ENCODE assay signal across 18 cellular contexts in the genomic region with DNA sequence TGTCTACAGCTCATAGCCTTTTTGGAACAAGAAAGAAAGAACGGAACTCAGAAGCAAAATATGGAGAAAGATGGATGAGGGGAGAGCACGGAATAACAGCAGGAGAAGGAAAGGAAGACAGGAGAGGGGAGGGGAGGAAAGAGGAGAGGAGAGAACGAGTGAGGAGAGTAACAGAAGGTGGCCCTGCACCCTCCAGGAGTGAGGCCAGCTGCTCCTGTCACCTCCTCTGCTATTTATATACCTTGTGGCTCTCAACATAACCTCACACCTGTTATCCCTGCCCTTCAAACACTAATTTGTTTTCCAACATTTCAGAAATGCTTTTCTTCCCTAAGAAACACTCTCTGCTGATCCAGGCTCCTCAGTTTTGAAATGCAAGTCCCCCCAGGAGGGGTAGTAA. TPM values are rescaled to one million over a fixed set of nuclear protein-coding genes. Genes with fewer than 3 reads are reported as not detected.
"Had no signal": no experiment of that assay in that cellular context is flagged by ENCODE, and none has a peak within 500 bp of the region (broad histone marks: within the 10 kb centered on the region; RNA-seq: fewer than 3 reads in every experiment).

No MANE protein-coding gene starts in this region.

- H3K36me3 ChIP-seq: ovary, sigmoid colon, thyroid gland, uterus had no signal

- DNase-seq: activated CD4-positive, alpha-beta T cell treated with anti-CD3 and anti-CD28 coated beads for 4 hours; activated CD8-positive, alpha-beta memory T cell treated with anti-CD3 and anti-CD28 coated beads, Interleukin-2, amount 50 U/mL, for 4 hours; activated gamma-delta T cell treated with Interleukin-2 at 50 U/mL for 16 hours; amniotic stem cell; central memory CD4-positive, alpha-beta T cell; effector memory CD4-positive, alpha-beta T cell; ovary; T-helper 2 cell; thyroid gland; uterus had no signal

- H3K27me3 ChIP-seq: ovary, thyroid gland, uterus had no signal

- H3K27ac ChIP-seq: foreskin keratinocyte, ovary, sigmoid colon, thyroid gland, uterus had no signal

- H3K9me3 Mint-ChIP-seq: activated CD4-positive, alpha-beta memory T cell treated with anti-CD3 and anti-CD28 coated beads, Interleukin-2, amount 10 ng/mL, durations not matched to agents 7 days and 5 days; mesothelial cell of epicardium; WTC11 had no signal

- H3K4me1 ChIP-seq: foreskin keratinocyte, sigmoid colon, thyroid gland, uterus had no signal

- H3K27ac Mint-ChIP-seq: activated CD4-positive, alpha-beta memory T cell treated with anti-CD3 and anti-CD28 coated beads, Interleukin-2, amount 10 ng/mL, durations not matched to agents 7 days and 5 days; activated naive CD8-positive, alpha-beta T cell; mesothelial cell of epicardium; stimulated activated memory B cell treated with anti-CD40 and anti-IgM and Interleukin-4, amounts not matched to agents 10 μg/mL and 1 μg/mL and 100 μg/mL, for 72 hours; WTC11 had no signal

- H3K36me3 Mint-ChIP-seq: activated naive CD8-positive, alpha-beta T cell; mesothelial cell of epicardium; stimulated activated memory B cell treated with anti-CD40 and anti-IgM and Interleukin-4, amounts not matched to agents 10 μg/mL and 1 μg/mL and 100 μg/mL, for 72 hours; WTC11 had no signal

- H3K4me1 Mint-ChIP-seq: mesothelial cell of epicardium had no signal

- H3K4me3 ChIP-seq: lung, ovary, sigmoid colon, thyroid gland, uterus had no signal

- H3K4me3 Mint-ChIP-seq: activated CD4-positive, alpha-beta memory T cell treated with anti-CD3 and anti-CD28 coated beads, Interleukin-2, amount 10 ng/mL, durations not matched to agents 7 days and 5 days; activated naive CD8-positive, alpha-beta T cell; mesothelial cell of epicardium; stimulated activated memory B cell treated with anti-CD40 and anti-IgM and Interleukin-4, amounts not matched to agents 10 μg/mL and 1 μg/mL and 100 μg/mL, for 72 hours; WTC11 had no signal

- H3K9me3 ChIP-seq: ovary, sigmoid colon, thyroid gland, uterus had no signal

RNA-seq across cellular contexts. Expression of gene ATP2B2, which starts 53.3 kb away (rescaled TPM):
- total RNA-seq: activated CD4-positive, alpha-beta memory T cell treated with anti-CD3 and anti-CD28 coated beads, Interleukin-2, amount 10 ng/mL, durations not matched to agents 7 days and 5 days; foreskin keratinocyte; mesothelial cell of epicardium had no signal
